Comparison of ENCODE assay signal across 15 cellular contexts in the genomic region with DNA sequence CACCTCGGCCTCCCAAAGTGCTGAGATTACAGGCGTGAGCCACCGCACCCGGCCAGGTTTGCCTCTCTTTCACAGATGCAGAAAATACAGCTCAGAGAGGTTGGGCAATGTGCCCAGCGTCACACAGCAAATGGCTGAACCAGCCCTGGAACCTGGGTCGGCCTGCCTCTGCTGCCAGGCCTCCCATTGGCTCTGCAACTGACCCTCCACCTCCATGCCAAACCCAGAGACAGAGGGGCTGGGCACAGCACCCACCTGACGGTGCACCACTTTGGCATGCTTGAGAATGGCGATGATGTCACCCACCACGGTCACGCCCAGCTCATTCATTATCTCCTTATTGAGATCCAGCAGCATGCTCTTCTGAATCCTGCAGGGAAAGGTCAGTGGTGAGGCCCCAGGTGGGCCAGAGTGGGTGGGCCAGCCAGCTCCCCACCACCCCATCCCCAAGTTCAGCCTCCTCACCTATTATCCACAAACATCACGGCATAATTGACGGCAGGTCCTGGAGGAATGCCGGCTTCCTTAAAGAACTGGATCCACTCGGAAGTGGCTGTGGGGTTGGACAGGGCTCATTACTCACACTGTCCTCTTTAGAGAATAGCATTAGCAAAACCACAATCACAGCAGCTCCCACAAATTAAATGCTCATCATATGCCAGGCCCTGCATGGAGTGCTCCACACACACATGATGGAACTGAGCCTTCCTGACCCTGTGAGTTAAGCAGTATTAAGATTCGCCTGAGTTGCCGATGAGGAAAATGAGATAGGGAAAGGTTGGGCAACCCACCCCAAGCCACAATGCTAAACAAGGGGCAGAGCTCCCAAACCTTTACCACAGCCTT. TPM values are rescaled to one million over a fixed set of nuclear protein-coding genes. Genes with fewer than 3 reads are reported as not detected.
"Had no signal": no experiment of that assay in that cellular context is flagged by ENCODE, and none has a peak within 500 bp of the region (broad histone marks: within the 10 kb centered on the region; RNA-seq: fewer than 3 reads in every experiment).

No MANE protein-coding gene starts in this region.

- DNase-seq: activated CD4-positive, alpha-beta T cell treated with anti-CD3 and anti-CD28 coated beads for 36 hours; activated CD8-positive, alpha-beta memory T cell treated with anti-CD3 and anti-CD28 coated beads, Interleukin-2, amount 50 U/mL, for 48 hours; activated CD8-positive, alpha-beta T cell treated with anti-CD3 and anti-CD28 coated beads, Interleukin-2, amount 10 ng/mL, durations not matched to agents 7 days and 5 days; activated naive CD4-positive, alpha-beta T cell; brain microvascular endothelial cell; cerebellar nuclear complex; effector memory CD8-positive, alpha-beta T cell; hypothalamus; small intestine; T-cell; T1000 had no signal

- H3K27me3 ChIP-seq: brain microvascular endothelial cell, tibial nerve had no signal

- H3K9me3 ChIP-seq: tibial nerve had no signal

- H3K4me3 ChIP-seq: tibial nerve had no signal

- ATAC-seq: activated CD4-positive, alpha-beta T cell treated with anti-CD3 and anti-CD28 coated beads for 36 hours; activated CD8-positive, alpha-beta T cell treated with anti-CD3 and anti-CD28 coated beads, Interleukin-2, amount 10 ng/mL, durations not matched to agents 7 days and 5 days; effector memory CD8-positive, alpha-beta T cell; T-cell had no signal

- H3K4me1 ChIP-seq: tibial nerve had no signal

- H3K27ac ChIP-seq: brain microvascular endothelial cell, epithelial cell of prostate, tibial nerve, VCaP had no signal

RNA-seq across cellular contexts. Expression of gene HIPK4, which starts 53.9 kb away (rescaled TPM):
- total RNA-seq: glomerular endothelial cell had no signal
